27 cellular contexts compared by ENCODE assay signal in genomic region chr3:42499478-42499871, GRCh38. TPM values are rescaled to one million over a fixed set of nuclear protein-coding genes. Genes with fewer than 3 reads are reported as not detected.
DNase-seq lines count a peak whose midpoint lies in the region; ATAC-seq and TF ChIP-seq lines count a peak whose summit lies in the region.
"Had no signal": no experiment of that assay in that cellular context is flagged by ENCODE, and none has a peak within 500 bp of the region (broad histone marks: within the 10 kb centered on the region; RNA-seq: fewer than 3 reads in every experiment).

No MANE protein-coding gene starts in this region.

- ATAC-seq in RWPE2 (ENCODE audit: low read depth) (no peak), GM18873 (IDR thresholded peaks at IDR 0.05; ENCODE audit: low FRiP score, unreplicated experiment) (no peak), GM21515 (IDR thresholded peaks at IDR 0.05; ENCODE audit: unreplicated experiment) (no peak)
- ATAC-seq: activated CD8-positive, alpha-beta T cell treated with anti-CD3 and anti-CD28 coated beads, Interleukin-2, amount 10 ng/mL, durations not matched to agents 7 days and 5 days; activated naive CD4-positive, alpha-beta T cell treated with anti-CD3 and anti-CD28 coated beads, Interleukin-2, amount 50 U/mL, for 72 hours had no signal

- H3K9me3 ChIP-seq in RWPE2 (ENCODE audit: severe bottlenecking), result no peaks in the 10 kb centered on the region
- H3K9me3 ChIP-seq: thoracic aorta had no signal

- H3K36me3 ChIP-seq in RWPE2 (ENCODE audit: low read depth), result no peaks in the 10 kb centered on the region
- H3K36me3 ChIP-seq: thoracic aorta had no signal

- peaks cover 21% of the 10 kb centered on the region for H3K4me1 Mint-ChIP-seq in T-helper 1 cell treated with Interleukin-12 subunit alpha and Interleukin-12 subunit beta and Interleukin-4 antibody, amounts not matched to agents 30 μg/mL and 1 μg/mL, for 36 hours (ENCODE audit: low read depth)
- peaks cover 6% of the 10 kb centered on the region for H3K4me1 Mint-ChIP-seq in glutamatergic neuron (ENCODE audit: low read depth, unreplicated experiment)

- H3K27ac Mint-ChIP-seq in T-helper 1 cell treated with Interleukin-12 subunit alpha and Interleukin-12 subunit beta and Interleukin-4 antibody, amounts not matched to agents 30 μg/mL and 1 μg/mL, for 36 hours, result no peak overlapping the region
- H3K27ac Mint-ChIP-seq in glutamatergic neuron (ENCODE audit: unreplicated experiment), result peak overlapping the region; percentile 22
- H3K27ac Mint-ChIP-seq: activated CD8-positive, alpha-beta T cell treated with anti-CD3 and anti-CD28 coated beads, Interleukin-2, amount 10 ng/mL, durations not matched to agents 7 days and 5 days; activated naive CD4-positive, alpha-beta T cell treated with anti-CD3 and anti-CD28 coated beads, Interleukin-2, amount 50 U/mL, for 72 hours; activated T-cell treated with anti-CD3 and anti-CD28 coated beads, Interleukin-2, amount 50 U/mL, for 72 hours; stimulated activated effector memory CD8-positive, alpha-beta T cell treated with anti-CD3 and anti-CD28 coated beads, Interleukin-12 subunit alpha, Interleukin-12 subunit beta, amount 100 ng/mL, for 72 hours had no signal

- no peaks in the 10 kb centered on the region for H3K36me3 Mint-ChIP-seq in T-helper 1 cell treated with Interleukin-12 subunit alpha and Interleukin-12 subunit beta and Interleukin-4 antibody, amounts not matched to agents 30 μg/mL and 1 μg/mL, for 36 hours (ENCODE audit: low read depth)
- no peaks in the 10 kb centered on the region for H3K36me3 Mint-ChIP-seq in glutamatergic neuron (ENCODE audit: unreplicated experiment)
- H3K36me3 Mint-ChIP-seq: activated naive CD4-positive, alpha-beta T cell treated with anti-CD3 and anti-CD28 coated beads, Interleukin-2, amount 50 U/mL, for 72 hours; stimulated activated effector memory CD8-positive, alpha-beta T cell treated with anti-CD3 and anti-CD28 coated beads, Interleukin-12 subunit alpha, Interleukin-12 subunit beta, amount 100 ng/mL, for 72 hours had no signal

- H3K27me3 Mint-ChIP-seq in T-helper 1 cell treated with Interleukin-12 subunit alpha and Interleukin-12 subunit beta and Interleukin-4 antibody, amounts not matched to agents 30 μg/mL and 1 μg/mL, for 36 hours (ENCODE audit: low read depth), result peaks cover 60% of the 10 kb centered on the region
- peaks cover 25% of the 10 kb centered on the region for H3K27me3 Mint-ChIP-seq in glutamatergic neuron (ENCODE audit: unreplicated experiment)

- H3K4me1 ChIP-seq in RWPE2 (ENCODE audit: insufficient read depth, poor library complexity, severe bottlenecking), result no peaks in the 10 kb centered on the region

- H3K27me3 ChIP-seq in RWPE2 (ENCODE audit: insufficient read depth, poor library complexity, severe bottlenecking), result no peaks in the 10 kb centered on the region

- no peak overlapping the region for H3K4me3 ChIP-seq in RWPE2 (ENCODE audit: severe bottlenecking)
- H3K4me3 ChIP-seq: PC-9, thoracic aorta had no signal

- DNase-seq in T-helper 1 cell, result no peak
- DNase-seq in RWPE2 (ENCODE audit: low spot score), result peak; percentile 30
- DNase-seq in glutamatergic neuron, result no peak
- peak; percentile 10 for DNase-seq in stimulated activated CD8-positive, alpha-beta memory T cell treated with anti-CD3 and anti-CD28 coated beads, Interleukin-4, amount 100 ng/mL, for 48 hours
- no peak for DNase-seq in NCI-H2227 (lab: John Stamatoyannopoulos, UW; ENCODE audit: unreplicated experiment)
- DNase-seq: activated CD8-positive, alpha-beta T cell treated with anti-CD3 and anti-CD28 coated beads, Interleukin-2, amount 10 ng/mL, durations not matched to agents 7 days and 5 days; AML-193; CD8-positive, alpha-beta memory T cell; DMS153; effector CD4-positive, alpha-beta T cell; KG1; NCI-H146; NCI-H524; NK-92 treated with Interleukin-12 subunit alpha and Interleukin-12 subunit beta, amount 100 ng/mL, for 24 hours; PC-9; SHP77; T1000 had no signal

- H3K27ac ChIP-seq in RWPE2 (ENCODE audit: poor library complexity, severe bottlenecking), result no peak overlapping the region
- H3K27ac ChIP-seq: 22Rv1, PC-9, thoracic aorta had no signal

- TF ChIP-seq CTCF in RWPE2 (IDR thresholded peaks at IDR 0.05; ENCODE audit: poor library complexity, severe bottlenecking) (no peak), glutamatergic neuron (IDR thresholded peaks at IDR 0.05; ENCODE audit: partially characterized antibody, unreplicated experiment) (no peak)

- peak overlapping the region; percentile 14 for H3K4me3 Mint-ChIP-seq in T-helper 1 cell treated with Interleukin-12 subunit alpha and Interleukin-12 subunit beta and Interleukin-4 antibody, amounts not matched to agents 30 μg/mL and 1 μg/mL, for 36 hours
- no peak overlapping the region for H3K4me3 Mint-ChIP-seq in glutamatergic neuron (ENCODE audit: unreplicated experiment)
- H3K4me3 Mint-ChIP-seq: activated CD8-positive, alpha-beta T cell treated with anti-CD3 and anti-CD28 coated beads, Interleukin-2, amount 10 ng/mL, durations not matched to agents 7 days and 5 days; activated T-cell treated with anti-CD3 and anti-CD28 coated beads, Interleukin-2, amount 50 U/mL, for 72 hours; stimulated activated effector memory CD8-positive, alpha-beta T cell treated with anti-CD3 and anti-CD28 coated beads, Interleukin-12 subunit alpha, Interleukin-12 subunit beta, amount 100 ng/mL, for 72 hours had no signal

- no peaks in the 10 kb centered on the region for H3K9me3 Mint-ChIP-seq in T-helper 1 cell treated with Interleukin-12 subunit alpha and Interleukin-12 subunit beta and Interleukin-4 antibody, amounts not matched to agents 30 μg/mL and 1 μg/mL, for 36 hours
- peaks cover 9% of the 10 kb centered on the region for H3K9me3 Mint-ChIP-seq in glutamatergic neuron (ENCODE audit: unreplicated experiment)
- H3K9me3 Mint-ChIP-seq: activated naive CD4-positive, alpha-beta T cell treated with anti-CD3 and anti-CD28 coated beads, Interleukin-2, amount 50 U/mL, for 72 hours; activated T-cell treated with anti-CD3 and anti-CD28 coated beads, Interleukin-2, amount 50 U/mL, for 72 hours; CD8-positive, alpha-beta memory T cell; stimulated activated effector memory CD8-positive, alpha-beta T cell treated with anti-CD3 and anti-CD28 coated beads, Interleukin-12 subunit alpha, Interleukin-12 subunit beta, amount 100 ng/mL, for 72 hours had no signal

RNA-seq across cellular contexts. Expression of gene VIPR1, which starts 3.0 kb away (rescaled TPM):
- total RNA-seq in glutamatergic neuron (ENCODE audit: unreplicated experiment), result not detected
- total RNA-seq: epithelial cell of proximal tubule, HT1080 had no signal

Comparison
In these comparisons a context has a peak if more than half of its experiments do, and no peak if none do; other contexts are left out.
1. DNase-seq: peak in RWPE2 (single experiment) and stimulated activated CD8-positive, alpha-beta memory T cell treated with anti-CD3 and anti-CD28 coated beads, Interleukin-4, amount 100 ng/mL, for 48 hours (single experiment); none in T-helper 1 cell (0 of 5), glutamatergic neuron (single experiment) and NCI-H2227 (single experiment).